13 cellular contexts compared by ENCODE assay signal in genomic region chr6:38876470-38876869, GRCh38.
A peak's percentile ranks its signal among the peaks of the same experiment; 100 is the strongest.
DNase-seq lines count a peak whose midpoint lies in the region; ATAC-seq and TF ChIP-seq lines count a peak whose summit lies in the region.
"Had no signal": no experiment of that assay in that cellular context is flagged by ENCODE, and none has a peak within 500 bp of the region (broad histone marks: within the 10 kb centered on the region; RNA-seq: fewer than 3 reads in every experiment).

No MANE protein-coding gene starts in this region.

- no peaks in the 10 kb centered on the region for H3K27me3 ChIP-seq in left lung
- H3K27me3 ChIP-seq: cardiac muscle cell had no signal

- peaks cover 21% of the 10 kb centered on the region for H3K4me1 Mint-ChIP-seq in activated naive CD4-positive, alpha-beta T cell treated with anti-CD3 and anti-CD28 coated beads, Interleukin-2, amount 10 ng/mL, durations not matched to agents 7 days and 5 days

- no peaks in the 10 kb centered on the region for H3K27me3 Mint-ChIP-seq in activated naive CD4-positive, alpha-beta T cell treated with anti-CD3 and anti-CD28 coated beads, Interleukin-2, amount 10 ng/mL, durations not matched to agents 7 days and 5 days

- H3K9me3 ChIP-seq in left lung: peaks cover 0 to 5% of the 10 kb centered on the region in 2 donors

- H3K4me3 Mint-ChIP-seq in activated naive CD4-positive, alpha-beta T cell treated with anti-CD3 and anti-CD28 coated beads, Interleukin-2, amount 10 ng/mL, durations not matched to agents 7 days and 5 days: no peak overlapping the region
- H3K4me3 Mint-ChIP-seq: HFFc6 had no signal

- H3K36me3 Mint-ChIP-seq in activated naive CD4-positive, alpha-beta T cell treated with anti-CD3 and anti-CD28 coated beads, Interleukin-2, amount 10 ng/mL, durations not matched to agents 7 days and 5 days: no peaks in the 10 kb centered on the region

- ATAC-seq in left lung: peak; percentile 66

- H3K4me1 ChIP-seq in left lung: no peaks in the 10 kb centered on the region
- H3K4me1 ChIP-seq: parathyroid adenoma had no signal

- no peak for TF ChIP-seq CTCF in left lung (IDR thresholded peaks at IDR 0.05)

- H3K9me3 Mint-ChIP-seq in activated naive CD4-positive, alpha-beta T cell treated with anti-CD3 and anti-CD28 coated beads, Interleukin-2, amount 10 ng/mL, durations not matched to agents 7 days and 5 days: no peaks in the 10 kb centered on the region
- H3K9me3 Mint-ChIP-seq: HFFc6 had no signal

- H3K27ac ChIP-seq in left lung: no peak overlapping the region
- H3K27ac ChIP-seq: cardiac muscle cell, parathyroid adenoma, WERI-Rb-1 had no signal

- no peaks in the 10 kb centered on the region for H3K36me3 ChIP-seq in left lung
- H3K36me3 ChIP-seq: cardiac muscle cell, WERI-Rb-1 had no signal

- no peak overlapping the region for H3K4me3 ChIP-seq in left lung
- H3K4me3 ChIP-seq: cardiac muscle cell had no signal

- CTCF ChIA-PET in activated naive CD4-positive, alpha-beta T cell treated with anti-CD3 and anti-CD28 coated beads, Interleukin-2, amount 10 ng/mL, durations not matched to agents 7 days and 5 days (lab: Charles Lee): interaction anchor here (0.5 to 1.5 kb wide), 3 partner anchors 10 to 231 kb away, joined by 3 to 6 read pairs (median 3); no protein-coding TSS in a partner anchor

- DNase-seq in Ammon's horn (ENCODE audit: low spot score): peak; percentile 83
- peak; percentile 52 for DNase-seq in KBM-7
- DNase-seq in activated naive CD4-positive, alpha-beta T cell treated with anti-CD3 and anti-CD28 coated beads, Interleukin-2, amount 10 ng/mL, durations not matched to agents 7 days and 5 days: peak; percentile 62
- peak in 1 of 2 donors; percentile 49 for DNase-seq in left lung
- no peak for DNase-seq in COLO668 (lab: John Stamatoyannopoulos, UW; ENCODE audit: unreplicated experiment)
- no peak for DNase-seq in DMS 273 (lab: John Stamatoyannopoulos, UW; ENCODE audit: unreplicated experiment)
- DNase-seq in erythroblast (lab: John Stamatoyannopoulos, UW): no peak
- no peak for DNase-seq in NCI-H1694 treated with DMSO at 0.1 percent for 48 hours (lab: John Stamatoyannopoulos, UW)
- DNase-seq: HFFc6, NCI-H526 treated with DMSO at 0.1 percent for 48 hours, WERI-Rb-1 had no signal

- intact Hi-C loops in left lung (cut with DNase I): loop anchor here in 1 of 2 donors (10.0 kb wide), 1 partner anchor 428 kb away; no protein-coding TSS in a partner anchor

- no peak for TF ChIP-seq POLR2A in erythroblast (IDR thresholded peaks at IDR 0.05; ENCODE audit: low read length)

- H3K27ac Mint-ChIP-seq in activated naive CD4-positive, alpha-beta T cell treated with anti-CD3 and anti-CD28 coated beads, Interleukin-2, amount 10 ng/mL, durations not matched to agents 7 days and 5 days: peak overlapping the region; percentile 11
- H3K27ac Mint-ChIP-seq: HFFc6 had no signal

- in situ Hi-C loops in KBM-7 (cut with MboI; ENCODE audit: low pct_unique_long_range_greater_than_20kb, low sequenced_read_pairs): no loop called here

Comparison
In these comparisons a context has a peak if more than half of its experiments do, and no peak if none do; other contexts are left out.
1. DNase-seq: peak in Ammon's horn (single experiment), KBM-7 (single experiment) and activated naive CD4-positive, alpha-beta T cell treated with anti-CD3 and anti-CD28 coated beads, Interleukin-2, amount 10 ng/mL, durations not matched to agents 7 days and 5 days (single experiment); none in COLO668 (single experiment), DMS 273 (single experiment), erythroblast (0 of 2) and NCI-H1694 treated with DMSO at 0.1 percent for 48 hours (single experiment).